Comparison of ENCODE assay signal across 8 cellular contexts in the genomic region with DNA sequence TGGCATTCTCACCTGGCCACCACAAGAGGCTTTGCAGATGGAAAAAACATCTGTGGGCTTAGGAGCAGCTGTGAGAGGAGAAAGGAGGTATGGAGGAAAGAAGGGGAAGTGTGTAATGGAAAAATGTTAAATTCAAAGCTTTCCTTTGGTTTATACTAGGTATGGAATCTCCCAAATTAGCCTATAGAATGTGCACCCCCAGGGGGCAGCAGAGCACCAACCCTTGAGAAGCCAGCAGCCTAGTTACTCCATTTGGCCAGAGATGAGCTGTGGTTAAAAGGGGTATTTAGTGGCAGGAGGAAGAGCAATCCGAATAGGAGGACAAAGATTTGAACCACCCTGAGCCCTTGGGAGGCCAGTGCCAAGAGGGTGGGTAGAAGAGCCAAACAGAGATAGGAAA.
DNase-seq lines count a peak whose midpoint lies in the region.

No MANE protein-coding gene starts in this region.

- peaks cover 8% of the 10 kb centered on the region for H3K27me3 Mint-ChIP-seq in activated naive CD4-positive, alpha-beta T cell treated with anti-CD3 and anti-CD28 coated beads, Interleukin-2, amount 10 ng/mL, durations not matched to agents 7 days and 5 days
- peaks cover 4% of the 10 kb centered on the region for H3K27me3 Mint-ChIP-seq in activated CD4-positive, alpha-beta T cell treated with anti-CD3 and anti-CD28 coated beads, Interleukin-2, amount 10 ng/mL, durations not matched to agents 24 days and 14 days
- peaks cover 8% of the 10 kb centered on the region for H3K27me3 Mint-ChIP-seq in activated T-helper 2 cell treated with anti-CD3 and anti-CD28 coated beads, Interferon-gamma antibody, Interleukin-2, Interleukin-4, amounts not matched to agents 10 μg/mL and 5 μg/mL and 100 μg/mL, durations not matched to agents 14 hours and 24 hours and 36 hours (ENCODE audit: low read depth)

- H3K9me3 Mint-ChIP-seq in activated naive CD4-positive, alpha-beta T cell treated with anti-CD3 and anti-CD28 coated beads, Interleukin-2, amount 10 ng/mL, durations not matched to agents 7 days and 5 days, result no peaks in the 10 kb centered on the region
- H3K9me3 Mint-ChIP-seq in activated CD4-positive, alpha-beta T cell treated with anti-CD3 and anti-CD28 coated beads, Interleukin-2, amount 10 ng/mL, durations not matched to agents 24 days and 14 days, result no peaks in the 10 kb centered on the region
- no peaks in the 10 kb centered on the region for H3K9me3 Mint-ChIP-seq in activated T-helper 2 cell treated with anti-CD3 and anti-CD28 coated beads, Interferon-gamma antibody, Interleukin-2, Interleukin-4, amounts not matched to agents 10 μg/mL and 5 μg/mL and 100 μg/mL, durations not matched to agents 14 hours and 24 hours and 36 hours

- DNase-seq in activated naive CD4-positive, alpha-beta T cell treated with anti-CD3 and anti-CD28 coated beads, Interleukin-2, amount 10 ng/mL, durations not matched to agents 7 days and 5 days, result peak; percentile 69
- no peak for DNase-seq in activated naive CD4-positive, alpha-beta T cell treated with Interleukin-2 at 50 U/mL for 16 hours
- DNase-seq in NAMALWA (ENCODE audit: low spot score) (peak; percentile 73), glomerular endothelial cell (ENCODE audit: extremely low read depth, low read depth, low spot score) (peak; percentile 16), NCI-H510A treated with DMSO at 0.1 percent for 48 hours (lab: John Stamatoyannopoulos, UW) (no peak)
- DNase-seq in activated CD4-positive, alpha-beta T cell treated with anti-CD3 and anti-CD28 coated beads, Interleukin-2, amount 10 ng/mL, durations not matched to agents 24 days and 14 days, result peak; percentile 77
- peak; percentile 3 for DNase-seq in stimulated activated CD4-positive, alpha-beta T cell treated with anti-CD3 and anti-CD28 coated beads, Interleukin-12 subunit alpha, Interleukin-12 subunit beta, amount 100 ng/mL, for 4 hours
- no peak for DNase-seq in activated T-helper 2 cell treated with anti-CD3 and anti-CD28 coated beads, Interferon-gamma antibody, Interleukin-2, Interleukin-4, amounts not matched to agents 10 μg/mL and 5 μg/mL and 100 μg/mL, durations not matched to agents 14 hours and 24 hours and 36 hours (ENCODE audit: low spot score)

- no peak overlapping the region for H3K27ac Mint-ChIP-seq in activated naive CD4-positive, alpha-beta T cell treated with anti-CD3 and anti-CD28 coated beads, Interleukin-2, amount 10 ng/mL, durations not matched to agents 7 days and 5 days
- H3K27ac Mint-ChIP-seq in activated CD4-positive, alpha-beta T cell treated with anti-CD3 and anti-CD28 coated beads, Interleukin-2, amount 10 ng/mL, durations not matched to agents 24 days and 14 days, result no peak overlapping the region
- H3K27ac Mint-ChIP-seq in activated T-helper 2 cell treated with anti-CD3 and anti-CD28 coated beads, Interferon-gamma antibody, Interleukin-2, Interleukin-4, amounts not matched to agents 10 μg/mL and 5 μg/mL and 100 μg/mL, durations not matched to agents 14 hours and 24 hours and 36 hours, result no peak overlapping the region

- no peaks in the 10 kb centered on the region for H3K36me3 Mint-ChIP-seq in activated naive CD4-positive, alpha-beta T cell treated with anti-CD3 and anti-CD28 coated beads, Interleukin-2, amount 10 ng/mL, durations not matched to agents 7 days and 5 days
- no peaks in the 10 kb centered on the region for H3K36me3 Mint-ChIP-seq in activated CD4-positive, alpha-beta T cell treated with anti-CD3 and anti-CD28 coated beads, Interleukin-2, amount 10 ng/mL, durations not matched to agents 24 days and 14 days (ENCODE audit: low read depth)
- no peaks in the 10 kb centered on the region for H3K36me3 Mint-ChIP-seq in activated T-helper 2 cell treated with anti-CD3 and anti-CD28 coated beads, Interferon-gamma antibody, Interleukin-2, Interleukin-4, amounts not matched to agents 10 μg/mL and 5 μg/mL and 100 μg/mL, durations not matched to agents 14 hours and 24 hours and 36 hours (ENCODE audit: low read depth)

- H3K4me1 Mint-ChIP-seq in activated naive CD4-positive, alpha-beta T cell treated with anti-CD3 and anti-CD28 coated beads, Interleukin-2, amount 10 ng/mL, durations not matched to agents 7 days and 5 days, result no peaks in the 10 kb centered on the region
- no peaks in the 10 kb centered on the region for H3K4me1 Mint-ChIP-seq in activated CD4-positive, alpha-beta T cell treated with anti-CD3 and anti-CD28 coated beads, Interleukin-2, amount 10 ng/mL, durations not matched to agents 24 days and 14 days
- no peaks in the 10 kb centered on the region for H3K4me1 Mint-ChIP-seq in activated T-helper 2 cell treated with anti-CD3 and anti-CD28 coated beads, Interferon-gamma antibody, Interleukin-2, Interleukin-4, amounts not matched to agents 10 μg/mL and 5 μg/mL and 100 μg/mL, durations not matched to agents 14 hours and 24 hours and 36 hours (ENCODE audit: low read depth)

- CTCF ChIA-PET in activated naive CD4-positive, alpha-beta T cell treated with anti-CD3 and anti-CD28 coated beads, Interleukin-2, amount 10 ng/mL, durations not matched to agents 7 days and 5 days (lab: Charles Lee), result interaction anchor here (0.6 to 4.6 kb wide), 15 partner anchors 10 to 816 kb away, joined by 3 to 44 read pairs (median 4); no protein-coding TSS in a partner anchor

- intact Hi-C loops in activated CD4-positive, alpha-beta T cell treated with anti-CD3 and anti-CD28 coated beads, Interleukin-2, amount 10 ng/mL, durations not matched to agents 24 days and 14 days (cut with micrococcal nuclease), result loop anchor here (2.0 kb wide), 1 partner anchor 70 kb away; no protein-coding TSS in a partner anchor
- intact Hi-C loops in activated T-helper 2 cell treated with anti-CD3 and anti-CD28 coated beads, Interferon-gamma antibody, Interleukin-2, Interleukin-4, amounts not matched to agents 10 μg/mL and 5 μg/mL and 100 μg/mL, durations not matched to agents 14 hours and 24 hours and 36 hours (cut with micrococcal nuclease), result loop anchor here (5.0 kb wide), 1 partner anchor 69 kb away; no protein-coding TSS in a partner anchor

- H3K4me3 Mint-ChIP-seq in activated naive CD4-positive, alpha-beta T cell treated with anti-CD3 and anti-CD28 coated beads, Interleukin-2, amount 10 ng/mL, durations not matched to agents 7 days and 5 days, result no peak overlapping the region
- H3K4me3 Mint-ChIP-seq in activated CD4-positive, alpha-beta T cell treated with anti-CD3 and anti-CD28 coated beads, Interleukin-2, amount 10 ng/mL, durations not matched to agents 24 days and 14 days, result no peak overlapping the region
- H3K4me3 Mint-ChIP-seq in activated T-helper 2 cell treated with anti-CD3 and anti-CD28 coated beads, Interferon-gamma antibody, Interleukin-2, Interleukin-4, amounts not matched to agents 10 μg/mL and 5 μg/mL and 100 μg/mL, durations not matched to agents 14 hours and 24 hours and 36 hours (ENCODE audit: low read depth), result no peak overlapping the region

Comparison
In these comparisons a context has a peak if more than half of its experiments do, and no peak if none do; other contexts are left out.
1. DNase-seq: peak in activated naive CD4-positive, alpha-beta T cell treated with anti-CD3 and anti-CD28 coated beads, Interleukin-2, amount 10 ng/mL, durations not matched to agents 7 days and 5 days (single experiment), NAMALWA (single experiment), activated CD4-positive, alpha-beta T cell treated with anti-CD3 and anti-CD28 coated beads, Interleukin-2, amount 10 ng/mL, durations not matched to agents 24 days and 14 days (single experiment), glomerular endothelial cell (single experiment) and stimulated activated CD4-positive, alpha-beta T cell treated with anti-CD3 and anti-CD28 coated beads, Interleukin-12 subunit alpha, Interleukin-12 subunit beta, amount 100 ng/mL, for 4 hours (single experiment); none in activated naive CD4-positive, alpha-beta T cell treated with Interleukin-2 at 50 U/mL for 16 hours (single experiment), activated T-helper 2 cell treated with anti-CD3 and anti-CD28 coated beads, Interferon-gamma antibody, Interleukin-2, Interleukin-4, amounts not matched to agents 10 μg/mL and 5 μg/mL and 100 μg/mL, durations not matched to agents 14 hours and 24 hours and 36 hours (single experiment) and NCI-H510A treated with DMSO at 0.1 percent for 48 hours (single experiment).